Comparison of ENCODE assay signal across 8 cellular contexts in the genomic region with DNA sequence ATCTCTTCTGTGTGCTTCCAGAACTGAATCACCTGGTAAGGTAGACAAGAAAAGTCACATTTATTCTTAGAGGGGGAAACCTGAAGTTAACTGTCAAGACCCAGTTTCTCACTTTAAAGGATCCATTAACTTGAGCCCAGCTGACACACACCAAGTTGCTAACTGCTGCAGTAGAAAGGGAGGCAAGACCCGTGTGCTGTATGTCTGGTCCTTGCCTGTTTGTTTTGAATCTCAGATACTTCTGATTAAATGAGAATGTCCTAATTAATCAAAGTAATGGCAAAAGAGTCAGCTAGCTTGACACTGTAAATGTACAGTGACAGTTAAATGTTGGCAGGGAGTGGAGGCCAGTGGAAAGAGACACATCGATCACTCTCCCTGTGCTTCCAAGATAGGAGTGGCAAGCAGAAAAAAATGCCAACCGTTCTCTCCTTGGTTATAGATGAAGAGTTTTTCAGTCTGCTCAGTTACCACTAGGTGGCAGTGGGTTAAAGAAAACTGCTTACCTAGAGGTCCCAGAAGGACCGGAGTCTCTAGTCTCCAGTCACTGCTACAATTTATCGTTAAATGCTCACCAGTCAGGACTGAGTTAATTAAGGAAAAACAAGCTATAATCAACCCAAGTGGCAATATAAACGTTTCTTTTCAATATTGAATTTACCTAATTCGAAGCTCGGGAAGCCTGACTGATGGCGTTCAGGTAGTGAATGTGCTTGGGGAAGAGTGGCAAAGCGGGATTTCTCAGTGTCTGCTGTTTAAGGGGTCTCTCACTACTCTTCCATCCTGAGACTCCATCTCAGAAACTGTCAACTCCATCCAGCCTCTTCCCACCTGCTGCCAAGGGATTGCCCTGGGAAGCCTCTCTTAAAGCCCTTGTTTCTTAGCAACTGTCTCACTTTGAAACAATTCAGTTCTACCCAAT. TPM values are rescaled to one million over a fixed set of nuclear protein-coding genes. Genes with fewer than 3 reads are reported as not detected.
DNase-seq lines count a peak whose midpoint lies in the region; ATAC-seq and TF ChIP-seq lines count a peak whose summit lies in the region.

No MANE protein-coding gene starts in this region.

- H3K27ac ChIP-seq in MM.1S (ENCODE audit: low read length) (no peak overlapping the region), endodermal cell (ENCODE audit: low read depth, low read length) (no peak overlapping the region), mesenchymal stem cell (ENCODE audit: low read length, poor library complexity, severe bottlenecking) (no peak overlapping the region)

- POLR2A ChIA-PET in activated naive CD8-positive, alpha-beta T cell treated with anti-CD3 and anti-CD28 coated beads, Interleukin-2, amount 10 ng/mL, durations not matched to agents 7 days and 5 days (lab: Charles Lee) = no interaction called here

- H3K27ac Mint-ChIP-seq in activated naive CD8-positive, alpha-beta T cell treated with anti-CD3 and anti-CD28 coated beads, Interleukin-2, amount 10 ng/mL, durations not matched to agents 7 days and 5 days = no peak overlapping the region
- H3K27ac Mint-ChIP-seq in activated naive CD8-positive, alpha-beta T cell treated with anti-CD3 and anti-CD28 coated beads for 36 hours = no peak overlapping the region
- H3K27ac Mint-ChIP-seq in endodermal cell = no peak overlapping the region

- no peak overlapping the region for H2BK120ac ChIP-seq in mesenchymal stem cell (ENCODE audit: low read depth, low read length)

- H3K36me3 ChIP-seq in MM.1S (replicated peaks; ENCODE audit: insufficient read depth, low read length) = no peaks in the 10 kb centered on the region
- H3K36me3 ChIP-seq in endodermal cell (ENCODE audit: control insufficient read depth, insufficient read depth, low read length) = no peaks in the 10 kb centered on the region
- peaks cover 3 to 14% of the 10 kb centered on the region in 2 experiments for H3K36me3 ChIP-seq in mesenchymal stem cell (ENCODE audit: control insufficient read depth in 1 of 2, insufficient read depth in 2 of 2, low read depth in 1 of 2, low read length in 2 of 2)

- H3K9me3 Mint-ChIP-seq in activated naive CD8-positive, alpha-beta T cell treated with anti-CD3 and anti-CD28 coated beads, Interleukin-2, amount 10 ng/mL, durations not matched to agents 7 days and 5 days = no peaks in the 10 kb centered on the region
- H3K9me3 Mint-ChIP-seq in activated naive CD8-positive, alpha-beta T cell treated with anti-CD3 and anti-CD28 coated beads for 36 hours = no peaks in the 10 kb centered on the region
- H3K9me3 Mint-ChIP-seq in endodermal cell = no peaks in the 10 kb centered on the region

- H3K36me3 Mint-ChIP-seq in activated naive CD8-positive, alpha-beta T cell treated with anti-CD3 and anti-CD28 coated beads, Interleukin-2, amount 10 ng/mL, durations not matched to agents 7 days and 5 days = peaks cover 5% of the 10 kb centered on the region
- peaks cover 5% of the 10 kb centered on the region for H3K36me3 Mint-ChIP-seq in activated naive CD8-positive, alpha-beta T cell treated with anti-CD3 and anti-CD28 coated beads for 36 hours
- no peaks in the 10 kb centered on the region for H3K36me3 Mint-ChIP-seq in endodermal cell (ENCODE audit: low read depth)

- H3K9me3 ChIP-seq in MM.1S (replicated peaks; ENCODE audit: insufficient read depth, low read length) (no peaks in the 10 kb centered on the region), endodermal cell (ENCODE audit: control insufficient read depth, low read length) (no peaks in the 10 kb centered on the region), mesenchymal stem cell (ENCODE audit: control insufficient read depth, low read length) (no peaks in the 10 kb centered on the region)

- H3K79me2 ChIP-seq in MM.1S (ENCODE audit: low read length) = no peaks in the 10 kb centered on the region

- no peaks in the 10 kb centered on the region for H3K9me2 ChIP-seq in MM.1S (replicated peaks; ENCODE audit: insufficient read depth, low read length)

- TF ChIP-seq CTCF in MM.1S (IDR thresholded peaks at IDR 0.05; ENCODE audit: low read length) = peak; percentile 82
- peak; percentile 89 for TF ChIP-seq CTCF in endodermal cell (conservative IDR thresholded peaks at IDR 0.05)

- no peak overlapping the region for H3K4me2 ChIP-seq in MM.1S (ENCODE audit: low read depth, low read length)
- H3K4me2 ChIP-seq in mesenchymal stem cell (ENCODE audit: low read length, poor library complexity, severe bottlenecking) = no peak overlapping the region

- WGBS in endodermal cell (ENCODE audit: insufficient coverage in 1 of 2, insufficient read length in 1 of 2), 2 experiments = 56 to 61% methylated on average over 8 to 10 of the region's 10 CpGs
- WGBS in mesenchymal stem cell = 70% methylated on average over 9 of the region's 10 CpGs

- H4K20me1 ChIP-seq in MM.1S (ENCODE audit: insufficient read depth, low read length) = no peaks in the 10 kb centered on the region

- H3K4me1 Mint-ChIP-seq in activated naive CD8-positive, alpha-beta T cell treated with anti-CD3 and anti-CD28 coated beads, Interleukin-2, amount 10 ng/mL, durations not matched to agents 7 days and 5 days = peaks cover 2% of the 10 kb centered on the region
- H3K4me1 Mint-ChIP-seq in activated naive CD8-positive, alpha-beta T cell treated with anti-CD3 and anti-CD28 coated beads for 36 hours = peaks cover 5% of the 10 kb centered on the region
- H3K4me1 Mint-ChIP-seq in endodermal cell = no peaks in the 10 kb centered on the region

- no peak overlapping the region for H3K18ac ChIP-seq in mesenchymal stem cell (ENCODE audit: low read depth in 1 of 2, low read length in 2 of 2)

- H2AFZ ChIP-seq in MM.1S (ENCODE audit: low read length) (no peak overlapping the region), mesenchymal stem cell (ENCODE audit: low read depth, low read length) (no peak overlapping the region)

- H3K4me3 Mint-ChIP-seq in activated naive CD8-positive, alpha-beta T cell treated with anti-CD3 and anti-CD28 coated beads, Interleukin-2, amount 10 ng/mL, durations not matched to agents 7 days and 5 days = no peak overlapping the region
- no peak overlapping the region for H3K4me3 Mint-ChIP-seq in activated naive CD8-positive, alpha-beta T cell treated with anti-CD3 and anti-CD28 coated beads for 36 hours
- no peak overlapping the region for H3K4me3 Mint-ChIP-seq in endodermal cell

- H3K4me3 ChIP-seq in MM.1S (ENCODE audit: low read length) (no peak overlapping the region), endodermal cell (ENCODE audit: low read length) (no peak overlapping the region), mesenchymal stem cell (ENCODE audit: insufficient read depth in 1 of 2, low read depth in 1 of 2, low read length in 2 of 2) (no peak overlapping the region)

- no peaks in the 10 kb centered on the region for H3K79me1 ChIP-seq in mesenchymal stem cell (replicated peaks; ENCODE audit: low read length, poor library complexity, severe bottlenecking)

- H3K14ac ChIP-seq in mesenchymal stem cell (ENCODE audit: low read length in 2 of 2) = no peak overlapping the region

- peak; percentile 89 for ATAC-seq in activated naive CD8-positive, alpha-beta T cell treated with anti-CD3 and anti-CD28 coated beads, Interleukin-2, amount 10 ng/mL, durations not matched to agents 7 days and 5 days (ENCODE audit: low read depth)
- ATAC-seq in GM21825 (IDR thresholded peaks at IDR 0.05; ENCODE audit: unreplicated experiment) (peak; percentile 67), HG03571 (IDR thresholded peaks at IDR 0.05; ENCODE audit: unreplicated experiment) (no peak)

- H3K23ac ChIP-seq in mesenchymal stem cell (ENCODE audit: low read length in 2 of 2) = no peak overlapping the region

- no peak overlapping the region for H4K91ac ChIP-seq in mesenchymal stem cell (ENCODE audit: low read length)

- H3K4me1 ChIP-seq in MM.1S (ENCODE audit: low read length) = peaks cover 22% of the 10 kb centered on the region
- no peaks in the 10 kb centered on the region for H3K4me1 ChIP-seq in endodermal cell (ENCODE audit: control insufficient read depth, insufficient read depth, low read length)
- peaks cover 3% of the 10 kb centered on the region for H3K4me1 ChIP-seq in mesenchymal stem cell (ENCODE audit: control insufficient read depth, insufficient read depth, low read depth, low read length)

- DNase-seq in activated naive CD8-positive, alpha-beta T cell treated with anti-CD3 and anti-CD28 coated beads, Interleukin-2, amount 10 ng/mL, durations not matched to agents 7 days and 5 days = no peak
- no peak for DNase-seq in activated naive CD8-positive, alpha-beta T cell treated with anti-CD3 and anti-CD28 coated beads for 36 hours
- DNase-seq in MM.1S (peak; percentile 66), SHP77 (lab: John Stamatoyannopoulos, UW) (peak; percentile 36 to 58), endodermal cell (peak; percentile 62), mesenchymal stem cell (peak; percentile 76)

- H3K27me3 Mint-ChIP-seq in activated naive CD8-positive, alpha-beta T cell treated with anti-CD3 and anti-CD28 coated beads, Interleukin-2, amount 10 ng/mL, durations not matched to agents 7 days and 5 days = no peaks in the 10 kb centered on the region
- H3K27me3 Mint-ChIP-seq in activated naive CD8-positive, alpha-beta T cell treated with anti-CD3 and anti-CD28 coated beads for 36 hours = no peaks in the 10 kb centered on the region
- no peaks in the 10 kb centered on the region for H3K27me3 Mint-ChIP-seq in endodermal cell (ENCODE audit: insufficient read depth)

- H2BK12ac ChIP-seq in mesenchymal stem cell (ENCODE audit: low read length in 2 of 2) = no peak overlapping the region

- peaks cover 20% of the 10 kb centered on the region for H3F3A ChIP-seq in MM.1S (ENCODE audit: insufficient read depth, low read length)

- H3K27me3 ChIP-seq in MM.1S (replicated peaks; ENCODE audit: insufficient read depth, low read length) = no peaks in the 10 kb centered on the region
- H3K27me3 ChIP-seq in endodermal cell (ENCODE audit: control insufficient read depth, insufficient read depth, low read length, poor library complexity, severe bottlenecking) = no peaks in the 10 kb centered on the region
- H3K27me3 ChIP-seq in mesenchymal stem cell (ENCODE audit: control insufficient read depth in 1 of 2, insufficient read depth in 1 of 2, low read length in 2 of 2) = no peaks in the 10 kb centered on the region

- H3K4ac ChIP-seq in mesenchymal stem cell (ENCODE audit: low read depth in 1 of 2, low read length in 2 of 2) = no peak overlapping the region

- H4K8ac ChIP-seq in mesenchymal stem cell (ENCODE audit: low read length) = no peak overlapping the region

- H2BK5ac ChIP-seq in mesenchymal stem cell (ENCODE audit: low read depth, low read length, poor library complexity, severe bottlenecking) = no peak overlapping the region

- no peak overlapping the region for H2AK5ac ChIP-seq in mesenchymal stem cell (ENCODE audit: low read length, severe bottlenecking)

- no peak overlapping the region for H2BK15ac ChIP-seq in mesenchymal stem cell (ENCODE audit: low read depth, poor library complexity, severe bottlenecking)

- H3K9ac ChIP-seq in MM.1S (ENCODE audit: low read length) (no peak overlapping the region), endodermal cell (ENCODE audit: extremely low read depth, low read length, poor library complexity, severe bottlenecking) (no peak overlapping the region), mesenchymal stem cell (ENCODE audit: low read length) (peak overlapping the region; percentile 19)

RNA-seq across cellular contexts. Expression of a gene that starts 18.4 kb away (rescaled TPM):
- 1 to 10 TPM; 5.8 to 6.1 TPM for total RNA-seq in activated naive CD8-positive, alpha-beta T cell treated with anti-CD3 and anti-CD28 coated beads, Interleukin-2, amount 10 ng/mL, durations not matched to agents 7 days and 5 days
- total RNA-seq in activated naive CD8-positive, alpha-beta T cell treated with anti-CD3 and anti-CD28 coated beads for 36 hours = 1 to 10 TPM; 6.7 to 7.5 TPM
- total RNA-seq in endodermal cell = 1 to 10 TPM; 3.7 to 4.5 TPM
- polyA plus RNA-seq in endodermal cell (2013, experiment 1 of 2) = 7.9 TPM
- polyA plus RNA-seq in endodermal cell (2013, experiment 2 of 2) = 6.6 TPM
- 1.6 TPM for polyA plus RNA-seq in mesenchymal stem cell (2013, experiment 1 of 2)
- 1.6 TPM for polyA plus RNA-seq in mesenchymal stem cell (2013, experiment 2 of 2)

RNA-seq across cellular contexts. Expression of a gene that starts 30.7 kb away (rescaled TPM):
- total RNA-seq in activated naive CD8-positive, alpha-beta T cell treated with anti-CD3 and anti-CD28 coated beads, Interleukin-2, amount 10 ng/mL, durations not matched to agents 7 days and 5 days = 10 to 100 TPM; 10.9 to 13.3 TPM
- total RNA-seq in activated naive CD8-positive, alpha-beta T cell treated with anti-CD3 and anti-CD28 coated beads for 36 hours = 10 to 100 TPM; 29.2 to 32.1 TPM
- 10 to 100 TPM; 11.6 to 13.8 TPM for total RNA-seq in endodermal cell
- polyA plus RNA-seq in endodermal cell (2013, experiment 1 of 2) = 10.9 TPM
- 11.2 TPM for polyA plus RNA-seq in endodermal cell (2013, experiment 2 of 2)
- polyA plus RNA-seq in mesenchymal stem cell (2013, experiment 1 of 2) = 13.5 TPM
- 14.5 TPM for polyA plus RNA-seq in mesenchymal stem cell (2013, experiment 2 of 2)

Comparison
In these comparisons a context has a peak if more than half of its experiments do, and no peak if none do; other contexts are left out.
1. DNase-seq: peak in MM.1S (single experiment), SHP77 (2 of 2), endodermal cell (single experiment) and mesenchymal stem cell (single experiment); none in activated naive CD8-positive, alpha-beta T cell treated with anti-CD3 and anti-CD28 coated beads, Interleukin-2, amount 10 ng/mL, durations not matched to agents 7 days and 5 days (single experiment) and activated naive CD8-positive, alpha-beta T cell treated with anti-CD3 and anti-CD28 coated beads for 36 hours (single experiment).